In genomic region chr3:141235661-141236171, GRCh38 we compare ENCODE assay signal across 2 cellular contexts.
TF ChIP-seq lines count a peak whose summit lies in the region.

No MANE protein-coding gene starts in this region.

TF ChIP-seq in GM23338, 12 proteins besides CTCF, POLR2A, EP300 and RAD21 (continued from another document):
- TF ChIP-seq REST (IDR thresholded peaks at IDR 0.05; ENCODE audit: unreplicated experiment) (no peak), EZH2 (IDR thresholded peaks at IDR 0.05; ENCODE audit: low read depth, unreplicated experiment) (no peak), ZNF462 (CRISPR knock-in tag; IDR thresholded peaks at IDR 0.05) (no peak), JUNB (IDR thresholded peaks at IDR 0.05; ENCODE audit: unreplicated experiment) (no peak), POLR2AphosphoS5 (IDR thresholded peaks at IDR 0.05; ENCODE audit: low read depth) (no peak), ETS1 (IDR thresholded peaks at IDR 0.05) (no peak), ZNF114 (CRISPR knock-in tag; IDR thresholded peaks at IDR 0.05) (no peak), NANOG (IDR thresholded peaks at IDR 0.05; ENCODE audit: borderline replicate concordance) (no peak), EZH2phosphoT487 (IDR thresholded peaks at IDR 0.05; ENCODE audit: unreplicated experiment) (no peak)

TF ChIP-seq in liver, 16 proteins besides CTCF, POLR2A, EP300 and RAD21 (continued from another document):
- TF ChIP-seq REST (IDR thresholded peaks at IDR 0.05), result peak; percentile 80
- TF ChIP-seq HNF4G (IDR thresholded peaks at IDR 0.05), result peak; percentile 98
- TF ChIP-seq MAX (IDR thresholded peaks at IDR 0.05), result peak; percentile 73
